Comparison of ENCODE assay signal across 1 cellular context in the genomic region with DNA sequence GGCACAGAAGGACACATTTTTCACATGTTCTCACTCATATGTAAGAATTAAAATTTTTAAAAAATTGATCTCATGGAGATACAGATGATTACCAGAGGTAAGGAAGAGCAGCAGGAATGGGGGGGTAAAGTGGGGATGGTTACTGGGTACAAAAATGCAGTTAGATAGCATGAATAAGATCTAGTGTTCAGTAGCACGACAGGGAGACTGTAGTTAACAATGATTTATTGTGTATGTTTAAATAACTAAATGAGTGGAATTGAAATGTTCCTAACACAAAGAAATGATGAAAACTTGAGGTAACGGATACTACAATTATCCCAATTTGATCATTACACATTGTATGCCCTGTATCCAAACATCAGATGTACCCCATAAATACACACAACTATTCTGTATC.
TF ChIP-seq lines count a peak whose summit lies in the region.

No MANE protein-coding gene starts in this region.

TF ChIP-seq in GM23338, 12 proteins besides CTCF, POLR2A, EP300 and RAD21 (continued from another document):
- TF ChIP-seq ZNF462 (CRISPR knock-in tag; IDR thresholded peaks at IDR 0.05) (no peak), ZNF114 (CRISPR knock-in tag; IDR thresholded peaks at IDR 0.05) (no peak)
- TF ChIP-seq, protein P1, sequence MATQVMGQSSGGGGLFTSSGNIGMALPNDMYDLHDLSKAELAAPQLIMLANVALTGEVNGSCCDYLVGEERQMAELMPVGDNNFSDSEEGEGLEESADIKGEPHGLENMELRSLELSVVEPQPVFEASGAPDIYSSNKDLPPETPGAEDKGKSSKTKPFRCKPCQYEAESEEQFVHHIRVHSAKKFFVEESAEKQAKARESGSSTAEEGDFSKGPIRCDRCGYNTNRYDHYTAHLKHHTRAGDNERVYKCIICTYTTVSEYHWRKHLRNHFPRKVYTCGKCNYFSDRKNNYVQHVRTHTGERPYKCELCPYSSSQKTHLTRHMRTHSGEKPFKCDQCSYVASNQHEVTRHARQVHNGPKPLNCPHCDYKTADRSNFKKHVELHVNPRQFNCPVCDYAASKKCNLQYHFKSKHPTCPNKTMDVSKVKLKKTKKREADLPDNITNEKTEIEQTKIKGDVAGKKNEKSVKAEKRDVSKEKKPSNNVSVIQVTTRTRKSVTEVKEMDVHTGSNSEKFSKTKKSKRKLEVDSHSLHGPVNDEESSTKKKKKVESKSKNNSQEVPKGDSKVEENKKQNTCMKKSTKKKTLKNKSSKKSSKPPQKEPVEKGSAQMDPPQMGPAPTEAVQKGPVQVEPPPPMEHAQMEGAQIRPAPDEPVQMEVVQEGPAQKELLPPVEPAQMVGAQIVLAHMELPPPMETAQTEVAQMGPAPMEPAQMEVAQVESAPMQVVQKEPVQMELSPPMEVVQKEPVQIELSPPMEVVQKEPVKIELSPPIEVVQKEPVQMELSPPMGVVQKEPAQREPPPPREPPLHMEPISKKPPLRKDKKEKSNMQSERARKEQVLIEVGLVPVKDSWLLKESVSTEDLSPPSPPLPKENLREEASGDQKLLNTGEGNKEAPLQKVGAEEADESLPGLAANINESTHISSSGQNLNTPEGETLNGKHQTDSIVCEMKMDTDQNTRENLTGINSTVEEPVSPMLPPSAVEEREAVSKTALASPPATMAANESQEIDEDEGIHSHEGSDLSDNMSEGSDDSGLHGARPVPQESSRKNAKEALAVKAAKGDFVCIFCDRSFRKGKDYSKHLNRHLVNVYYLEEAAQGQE (IDR thresholded peaks at IDR 0.05; ENCODE audit: unreplicated experiment) = no peak
TF ChIP-seq in GM23338: peak in this region for 0.
